8 cellular contexts compared by ENCODE assay signal in the genomic region with DNA sequence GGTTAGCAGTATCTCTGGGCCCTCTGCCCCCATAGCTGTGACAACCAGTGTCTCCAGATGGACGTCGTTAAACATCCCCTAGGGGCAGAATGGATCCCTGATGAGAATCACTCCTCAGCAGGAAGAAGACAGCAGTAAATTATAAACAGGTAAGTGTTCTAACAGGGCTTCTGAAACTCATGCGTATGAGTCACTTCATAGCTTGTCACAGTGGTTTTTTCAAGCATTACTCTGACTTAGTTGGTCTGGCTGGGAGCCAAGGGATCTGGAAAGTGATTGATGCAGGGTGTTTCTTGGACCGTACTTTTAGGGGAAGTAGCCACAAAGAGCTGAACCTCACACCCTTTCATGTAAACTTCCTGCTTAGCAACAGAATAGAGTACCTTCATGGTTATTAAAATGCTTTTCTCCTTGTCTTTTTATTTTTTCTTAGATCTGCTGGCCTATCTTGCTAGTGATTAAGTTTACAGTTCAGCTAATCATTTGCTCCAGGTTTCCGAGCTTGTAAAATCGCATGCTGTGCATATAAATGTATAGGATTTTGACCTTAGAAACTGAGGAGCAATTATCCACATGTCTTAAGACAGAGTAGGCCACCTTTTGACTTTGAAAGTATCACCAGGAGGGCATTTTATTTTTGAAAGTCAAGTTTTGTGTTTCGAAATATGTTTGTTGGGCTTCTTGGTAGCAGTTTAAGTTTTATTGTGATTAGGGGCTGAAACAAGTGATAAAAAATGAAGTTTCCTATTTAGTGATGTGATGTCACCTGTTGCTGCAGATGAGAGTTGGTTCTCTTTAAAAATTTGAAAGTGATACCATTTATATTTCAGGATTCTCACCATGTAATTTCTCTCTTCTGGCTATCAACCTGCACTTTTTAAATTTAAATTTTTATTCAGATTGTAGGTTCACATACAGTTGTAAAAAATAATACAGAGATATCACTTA.
DNase-seq lines count a peak whose midpoint lies in the region; ATAC-seq, FAIRE-seq and TF ChIP-seq lines count a peak whose summit lies in the region.

No MANE protein-coding gene starts in this region.

- peak; percentile 51 for FAIRE-seq in small intestine (lab: Jason Lieb, UNC)

- TF ChIP-seq CTCF in NB4 (IDR thresholded peaks at IDR 0.05; ENCODE audit: low read depth, low read length) (no peak), heart right ventricle (IDR thresholded peaks at IDR 0.05) (peak in 1 of 9 donors; percentile 17)

- WGBS in heart right ventricle, 2 donors, result 37 to 50% methylated on average over 7 of the region's 7 CpGs
- 7 to 22% (median 13%) methylated on average over 7 of the region's 7 CpGs for WGBS in small intestine, 3 donors

- no peaks in the 10 kb centered on the region for H3K27me3 ChIP-seq in heart right ventricle
- no peaks in the 10 kb centered on the region for H3K27me3 ChIP-seq in small intestine (ENCODE audit: control insufficient read depth in 2 of 2, insufficient read depth in 2 of 2, low read length in 2 of 2)
- no peaks in the 10 kb centered on the region for H3K27me3 ChIP-seq in H7 (ENCODE audit: control insufficient read depth, insufficient read depth, low read length)

- no peak for TF ChIP-seq POLR2A in NB4 (IDR thresholded peaks at IDR 0.05; ENCODE audit: extremely low read depth, insufficient read length)

- H3K27me3 Mint-ChIP-seq in activated T-helper 17 cell treated with anti-CD3 and anti-CD28 coated beads, Interleukin-2, amount 50 U/mL, for 72 hours, result peaks cover 7% of the 10 kb centered on the region

- H3K4me3 Mint-ChIP-seq in activated T-helper 17 cell treated with anti-CD3 and anti-CD28 coated beads, Interleukin-2, amount 50 U/mL, for 72 hours, result no peak overlapping the region

- intact Hi-C loops in heart right ventricle (cut with DNase I), result no loop called here

- no peaks in the 10 kb centered on the region for H3K4me1 Mint-ChIP-seq in activated T-helper 17 cell treated with anti-CD3 and anti-CD28 coated beads, Interleukin-2, amount 50 U/mL, for 72 hours

- H3K4me3 ChIP-seq in NB4 (ENCODE audit: low read depth, low read length), result no peak overlapping the region
- no peak overlapping the region for H3K4me3 ChIP-seq in heart right ventricle
- no peak overlapping the region for H3K4me3 ChIP-seq in small intestine (ENCODE audit: low read depth in 1 of 2, low read length in 2 of 2)
- H3K4me3 ChIP-seq in H7 (ENCODE audit: insufficient read depth, low read depth, low read length), result no peak overlapping the region

- peak overlapping the region in 7 of 10 donors; percentile 4 to 52 (median 32) for H3K27ac ChIP-seq in heart right ventricle
- peak overlapping the region; percentile 56 to 80 for H3K27ac ChIP-seq in small intestine (ENCODE audit: low read depth in 1 of 2, low read length in 1 of 2)

- H3K4me1 ChIP-seq in heart right ventricle (peaks cover 19 to 51% (median 32%) of the 10 kb centered on the region in 9 donors), small intestine (ENCODE audit: control insufficient read depth in 2 of 2, insufficient read depth in 1 of 2, low read depth in 1 of 2, low read length in 1 of 2) (peaks cover 0 to 2% of the 10 kb centered on the region in 2 donors)

- DNase-seq in AG20443 (ENCODE audit: low spot score), result peak; percentile 43
- DNase-seq in NB4 (ENCODE audit: low read depth), result peak; percentile 42
- peak in 1 of 2 donors; percentile 85 for DNase-seq in heart right ventricle
- DNase-seq in small intestine, result peak; percentile 97
- DNase-seq in H7, result no peak

- no peaks in the 10 kb centered on the region for H3K36me3 Mint-ChIP-seq in activated T-helper 17 cell treated with anti-CD3 and anti-CD28 coated beads, Interleukin-2, amount 50 U/mL, for 72 hours (ENCODE audit: low read depth)

- peak; percentile 97 for ATAC-seq in GM18502 (IDR thresholded peaks at IDR 0.05; ENCODE audit: poor library complexity, unreplicated experiment)
- peak; percentile 97 for ATAC-seq in HG02763 (IDR thresholded peaks at IDR 0.05; ENCODE audit: unreplicated experiment)
- peak; percentile 86 for ATAC-seq in activated T-helper 17 cell treated with anti-CD3 and anti-CD28 coated beads, Interleukin-2, amount 50 U/mL, for 72 hours (replicated peaks)
- peak; percentile 66 to 93 (median 86) for ATAC-seq in heart right ventricle

- no peak overlapping the region for H3K27ac Mint-ChIP-seq in activated T-helper 17 cell treated with anti-CD3 and anti-CD28 coated beads, Interleukin-2, amount 50 U/mL, for 72 hours

- no peaks in the 10 kb centered on the region for H3K9me3 ChIP-seq in heart right ventricle
- H3K9me3 ChIP-seq in small intestine (ENCODE audit: control insufficient read depth, low read depth), result no peaks in the 10 kb centered on the region

- H3K9me3 Mint-ChIP-seq in activated T-helper 17 cell treated with anti-CD3 and anti-CD28 coated beads, Interleukin-2, amount 50 U/mL, for 72 hours, result peaks cover 3% of the 10 kb centered on the region

- H3K36me3 ChIP-seq in heart right ventricle (no peaks in the 10 kb centered on the region), small intestine (ENCODE audit: control insufficient read depth in 2 of 2, insufficient read depth in 2 of 2, low read length in 2 of 2) (no peaks in the 10 kb centered on the region), H7 (replicated peaks; ENCODE audit: control insufficient read depth, insufficient read depth, low read length) (no peaks in the 10 kb centered on the region)
